Comparison of ENCODE assay signal across 1 cellular context in genomic region chr16:88789593-88789992, GRCh38.
TF ChIP-seq lines count a peak whose summit lies in the region.

No MANE protein-coding gene starts in this region.

TF ChIP-seq in GM12878, 131 proteins besides CTCF, POLR2A, EP300 and RAD21:
- TF ChIP-seq, protein P1, sequence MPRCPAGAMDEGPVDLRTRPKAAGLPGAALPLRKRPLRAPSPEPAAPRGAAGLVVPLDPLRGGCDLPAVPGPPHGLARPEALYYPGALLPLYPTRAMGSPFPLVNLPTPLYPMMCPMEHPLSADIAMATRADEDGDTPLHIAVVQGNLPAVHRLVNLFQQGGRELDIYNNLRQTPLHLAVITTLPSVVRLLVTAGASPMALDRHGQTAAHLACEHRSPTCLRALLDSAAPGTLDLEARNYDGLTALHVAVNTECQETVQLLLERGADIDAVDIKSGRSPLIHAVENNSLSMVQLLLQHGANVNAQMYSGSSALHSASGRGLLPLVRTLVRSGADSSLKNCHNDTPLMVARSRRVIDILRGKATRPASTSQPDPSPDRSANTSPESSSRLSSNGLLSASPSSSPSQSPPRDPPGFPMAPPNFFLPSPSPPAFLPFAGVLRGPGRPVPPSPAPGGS (IDR thresholded peaks at IDR 0.05; ENCODE audit: borderline replicate concordance, insufficient read depth, low read depth, low read length, poor library complexity, severe bottlenecking), result no peak
- TF ChIP-seq TBL1XR1 (IDR thresholded peaks at IDR 0.05; ENCODE audit: low read depth, low read length), result no peak
- no peak for TF ChIP-seq PML (IDR thresholded peaks at IDR 0.05; ENCODE audit: low read length)
- no peak for TF ChIP-seq ZBTB40 (IDR thresholded peaks at IDR 0.05; ENCODE audit: borderline replicate concordance)
- TF ChIP-seq SUZ12 (IDR thresholded peaks at IDR 0.05; ENCODE audit: unreplicated experiment), result no peak
- TF ChIP-seq RUNX3 (IDR thresholded peaks at IDR 0.05; ENCODE audit: low read length), result no peak
- TF ChIP-seq SPI1 (IDR thresholded peaks at IDR 0.05; ENCODE audit: borderline replicate concordance, insufficient read depth, low read depth, low read length), result peak; percentile 55; the same call in 1 of the 2 replicates
